ENCODE assay signal across 9 cellular contexts in genomic region chr9:99801775-99802174, GRCh38.
"Had no signal": no experiment of that assay in that cellular context is flagged by ENCODE, and none has a peak within 500 bp of the region (broad histone marks: within the 10 kb centered on the region; RNA-seq: fewer than 3 reads in every experiment).

No MANE protein-coding gene starts in this region.

- H3K4me1 ChIP-seq: HAP-1 had no signal

- H3K9me3 ChIP-seq: HAP-1 had no signal

- H3K27ac ChIP-seq: HL-60 had no signal

- FAIRE-seq: H1, HepG2 had no signal

- H3K36me3 ChIP-seq: HAP-1 had no signal

- ATAC-seq: GM23338, HCT116, HepG2 had no signal

- DNase-seq: H7, HFFc6, KG1 had no signal

- H3K4me3 ChIP-seq: GM23338, HAP-1 had no signal
